Comparison of ENCODE assay signal across 30 cellular contexts in the genomic region with DNA sequence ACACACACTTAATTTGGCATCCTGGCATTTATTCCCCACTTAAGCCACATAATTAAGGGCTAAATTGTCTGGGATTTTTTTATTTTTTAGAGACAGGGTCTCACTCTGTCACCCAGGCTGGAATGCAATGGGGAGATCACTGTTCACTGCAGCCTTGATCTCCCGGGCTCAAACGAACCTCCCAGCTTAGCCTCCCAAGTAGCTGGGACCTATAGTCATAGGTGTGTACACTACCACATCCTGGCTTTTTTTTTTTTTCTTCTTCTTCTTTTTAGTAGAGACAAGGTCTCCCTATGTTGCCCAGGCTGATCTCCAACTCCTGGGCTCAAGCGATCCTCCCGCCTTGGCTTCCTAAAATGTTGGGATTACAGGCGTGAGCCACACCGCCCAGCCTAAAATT.
"Had no signal": no experiment of that assay in that cellular context is flagged by ENCODE, and none has a peak within 500 bp of the region (broad histone marks: within the 10 kb centered on the region; RNA-seq: fewer than 3 reads in every experiment).

No MANE protein-coding gene starts in this region.

- H3K4me3 ChIP-seq: neural progenitor cell, ovary, psoas muscle, skin epidermis, smooth muscle cell, spleen, suprapubic skin, testis, tibial artery, transverse colon, upper lobe of left lung, vagina had no signal

- H3K27me3 ChIP-seq: neural progenitor cell, ovary, spleen, suprapubic skin, testis, tibial artery, transverse colon, upper lobe of left lung, vagina had no signal

- H3K27ac Mint-ChIP-seq: natural killer cell; nephron; neural progenitor cell; progenitor cell of endocrine pancreas; stimulated activated memory B cell treated with anti-CD40 and anti-IgM and Interleukin-4, amounts not matched to agents 10 μg/mL and 1 μg/mL and 100 μg/mL, for 72 hours; stimulated activated naive CD8-positive, alpha-beta T cell treated with anti-CD3 and anti-CD28 coated beads, Interleukin-15, amount 100 ng/mL, for 72 hours had no signal

- H3K4me1 ChIP-seq: neural progenitor cell, parathyroid adenoma, psoas muscle, suprapubic skin, transverse colon, upper lobe of left lung had no signal

- H3K27me3 Mint-ChIP-seq: progenitor cell of endocrine pancreas; stimulated activated memory B cell treated with anti-CD40 and anti-IgM and Interleukin-4, amounts not matched to agents 10 μg/mL and 1 μg/mL and 100 μg/mL, for 72 hours; stimulated activated naive CD8-positive, alpha-beta T cell treated with anti-CD3 and anti-CD28 coated beads, Interleukin-15, amount 100 ng/mL, for 72 hours had no signal

- DNase-seq: natural killer cell; occipital lobe; ovary; posterior cingulate gyrus; psoas muscle; right cardiac atrium; spleen; stimulated activated CD4-positive, alpha-beta T cell treated with anti-CD3 and anti-CD28 coated beads, Interleukin-12 subunit alpha, Interleukin-12 subunit beta, amount 100 ng/mL, for 4 hours; stimulated activated CD4-positive, alpha-beta T cell treated with anti-CD3 and anti-CD28 coated beads, Interleukin-1b, Interleukin-23, amount 100 ng/mL, for 48 hours; stimulated activated CD4-positive, alpha-beta T cell treated with anti-CD3 and anti-CD28 coated beads, Interleukin-4, amount 100 ng/mL, for 1 hour; stimulated activated CD4-positive, alpha-beta T cell treated with anti-CD3 and anti-CD28 coated beads, Interleukin-4, amount 100 ng/mL, for 4 hours; stimulated activated CD8-positive, alpha-beta memory T cell treated with anti-CD3 and anti-CD28 coated beads, Interleukin-4, amount 100 ng/mL, for 48 hours; stimulated activated naive CD4-positive, alpha-beta T cell; stimulated activated naive CD8-positive, alpha-beta T cell treated with anti-CD3 and anti-CD28 coated beads, Interleukin-15, amount 100 ng/mL, for 72 hours; stimulated activated naive CD8-positive, alpha-beta T cell treated with anti-CD3 and anti-CD28 coated beads, Interleukin-15, Interleukin-2, amounts not matched to agents 100 U/mL and 50 U/mL, for 24 hours; substantia nigra; testis; tibial artery; transverse colon; upper lobe of left lung had no signal

- H3K4me1 Mint-ChIP-seq: neural progenitor cell had no signal

- H3K36me3 Mint-ChIP-seq: natural killer cell had no signal

- H3K4me2 ChIP-seq: neural progenitor cell, smooth muscle cell had no signal

- ATAC-seq: natural killer cell; psoas muscle; right cardiac atrium; sciatic nerve; stimulated activated memory B cell treated with anti-CD40 and anti-IgM and Interleukin-4, amounts not matched to agents 10 μg/mL and 1 μg/mL and 100 μg/mL, for 72 hours; stimulated activated naive CD8-positive, alpha-beta T cell treated with anti-CD3 and anti-CD28 coated beads, Interleukin-15, amount 100 ng/mL, for 72 hours; stimulated activated naive CD8-positive, alpha-beta T cell treated with anti-CD3 and anti-CD28 coated beads, Interleukin-15, Interleukin-2, amounts not matched to agents 100 U/mL and 50 U/mL, for 24 hours had no signal

- H3K9me3 ChIP-seq: ovary, psoas muscle, spleen, suprapubic skin, testis, tibial artery, transverse colon, upper lobe of left lung, vagina had no signal

- H3K36me3 ChIP-seq: neural progenitor cell, ovary, suprapubic skin, tibial artery, transverse colon, upper lobe of left lung, vagina had no signal

- H3K4me3 Mint-ChIP-seq: natural killer cell; nephron; neural progenitor cell; stimulated activated memory B cell treated with anti-CD40 and anti-IgM and Interleukin-4, amounts not matched to agents 10 μg/mL and 1 μg/mL and 100 μg/mL, for 72 hours; stimulated activated naive CD8-positive, alpha-beta T cell treated with anti-CD3 and anti-CD28 coated beads, Interleukin-15, amount 100 ng/mL, for 72 hours had no signal

- H2AFZ ChIP-seq: neural progenitor cell, parathyroid adenoma had no signal

- H3K9ac ChIP-seq: neural progenitor cell, parathyroid adenoma had no signal

- H3K9me3 Mint-ChIP-seq: natural killer cell; nephron; neural progenitor cell; stimulated activated memory B cell treated with anti-CD40 and anti-IgM and Interleukin-4, amounts not matched to agents 10 μg/mL and 1 μg/mL and 100 μg/mL, for 72 hours had no signal

- H3K27ac ChIP-seq: neural progenitor cell, ovary, parathyroid adenoma, psoas muscle, skin epidermis, spleen, suprapubic skin, testis, tibial artery, transverse colon, upper lobe of left lung, vagina had no signal
